18 cellular contexts compared by ENCODE assay signal in the genomic region with DNA sequence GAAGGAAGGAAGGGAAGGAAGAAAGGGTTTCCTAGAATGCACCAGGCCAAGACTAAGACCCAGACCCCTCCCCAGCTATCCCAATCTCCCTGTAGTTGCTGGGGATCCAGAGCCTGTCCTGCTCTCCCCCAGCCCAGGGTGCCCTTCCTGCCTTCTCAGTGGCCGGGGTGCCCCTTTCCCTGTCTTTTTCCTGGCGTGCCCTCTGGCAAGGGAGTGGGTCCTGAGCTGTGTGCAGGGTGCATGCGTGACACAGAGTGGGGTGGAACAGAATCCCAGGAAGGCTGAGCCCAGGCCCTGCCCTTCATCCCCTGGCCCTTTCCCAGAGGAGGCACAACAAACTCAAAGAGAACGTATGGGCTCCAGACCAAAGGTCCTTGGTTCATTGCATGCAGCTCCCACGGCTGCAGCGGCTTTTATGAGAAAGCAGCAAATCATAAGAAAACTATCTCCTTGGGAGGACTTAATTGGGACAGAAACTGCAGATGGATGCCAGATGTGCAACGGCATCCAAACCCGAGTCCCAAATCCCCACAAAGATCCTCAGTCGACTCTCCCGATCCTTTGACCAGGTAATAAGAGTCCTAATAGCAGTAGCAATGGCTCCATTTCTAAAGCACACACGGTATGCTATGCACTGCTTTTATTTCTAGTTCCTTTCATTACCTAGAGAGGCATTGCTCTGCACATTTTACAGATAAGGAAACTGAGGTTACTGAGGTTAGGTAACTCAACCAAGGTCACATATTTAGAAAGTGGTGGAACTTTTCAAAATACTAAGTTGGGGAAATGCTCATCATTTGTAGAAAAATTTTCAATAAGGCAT. TPM values are rescaled to one million over a fixed set of nuclear protein-coding genes. Genes with fewer than 3 reads are reported as not detected.
A peak's percentile ranks its signal among the peaks of the same experiment; 100 is the strongest.
DNase-seq lines count a peak whose midpoint lies in the region; ATAC-seq and TF ChIP-seq lines count a peak whose summit lies in the region.
"Had no signal": no experiment of that assay in that cellular context is flagged by ENCODE, and none has a peak within 500 bp of the region (broad histone marks: within the 10 kb centered on the region; RNA-seq: fewer than 3 reads in every experiment).

No MANE protein-coding gene starts in this region.

- no peak overlapping the region for H3K4me2 ChIP-seq in PC-9

- no peaks in the 10 kb centered on the region for H3K9me2 ChIP-seq in PC-9 (ENCODE audit: insufficient read depth)

- peak; percentile 53 for ATAC-seq in stimulated activated naive CD8-positive, alpha-beta T cell treated with anti-CD3 and anti-CD28 coated beads, Interleukin-15, amount 100 ng/mL, for 72 hours
- ATAC-seq in stimulated activated naive CD8-positive, alpha-beta T cell treated with anti-CD3 and anti-CD28 coated beads, Interleukin-15, Interleukin-2, amounts not matched to agents 100 U/mL and 50 U/mL, for 24 hours: no peak
- peak; percentile 28; the same call in 1 of the 3 replicates for ATAC-seq in SK-N-SH treated with all-trans-retinoic acid at 6 μM for 48 hours
- no peak for ATAC-seq in GM21717 (IDR thresholded peaks at IDR 0.05; ENCODE audit: unreplicated experiment)
- ATAC-seq in HG02759 (IDR thresholded peaks at IDR 0.05; ENCODE audit: unreplicated experiment): no peak
- ATAC-seq in HG03139 (IDR thresholded peaks at IDR 0.05; ENCODE audit: unreplicated experiment): no peak

- POLR2A ChIA-PET in PC-9 (lab: Charles Lee; ENCODE audit: unreplicated experiment): no interaction called here

- CTCF ChIA-PET in PC-9 (lab: Charles Lee): no interaction called here

- H3K27ac ChIP-seq in PC-9: no peak overlapping the region
- H3K27ac ChIP-seq: epithelial cell of prostate had no signal

- H3F3A ChIP-seq in PC-9 (ENCODE audit: insufficient read depth, low read depth): no peaks in the 10 kb centered on the region

- H3K27me3 ChIP-seq in PC-9 (ENCODE audit: insufficient read depth, low read depth): peaks cover 31% of the 10 kb centered on the region; the same call in 1 of the 2 replicates

- H3K9me3 Mint-ChIP-seq in stimulated activated naive CD8-positive, alpha-beta T cell treated with anti-CD3 and anti-CD28 coated beads, Interleukin-15, amount 100 ng/mL, for 72 hours: no peaks in the 10 kb centered on the region
- H3K9me3 Mint-ChIP-seq: activated T-cell treated with anti-CD3 and anti-CD28 coated beads, Interleukin-2, amount 50 U/mL, for 4 hours had no signal

- H4K20me1 ChIP-seq in PC-9 (ENCODE audit: insufficient read depth): no peaks in the 10 kb centered on the region

- peaks cover 7% of the 10 kb centered on the region for H3K27me3 Mint-ChIP-seq in stimulated activated naive CD8-positive, alpha-beta T cell treated with anti-CD3 and anti-CD28 coated beads, Interleukin-15, amount 100 ng/mL, for 72 hours

- peaks cover 70% of the 10 kb centered on the region for H3K4me1 Mint-ChIP-seq in stimulated activated naive CD8-positive, alpha-beta T cell treated with anti-CD3 and anti-CD28 coated beads, Interleukin-15, amount 100 ng/mL, for 72 hours

- no peaks in the 10 kb centered on the region for H3K79me2 ChIP-seq in PC-9 (ENCODE audit: low read depth)

- peak overlapping the region; percentile 52 to 85 for H3K27ac Mint-ChIP-seq in stimulated activated naive CD8-positive, alpha-beta T cell treated with anti-CD3 and anti-CD28 coated beads, Interleukin-15, amount 100 ng/mL, for 72 hours

- no peaks in the 10 kb centered on the region for H3K36me3 ChIP-seq in PC-9 (ENCODE audit: low read depth)

- TF ChIP-seq CTCF in fibroblast of the aortic adventitia (IDR thresholded peaks at IDR 0.05; ENCODE audit: insufficient read depth, low read length) (no peak), PC-9 (conservative IDR thresholded peaks at IDR 0.05) (no peak)

- peak overlapping the region; percentile 41 to 60 for H3K4me3 Mint-ChIP-seq in stimulated activated naive CD8-positive, alpha-beta T cell treated with anti-CD3 and anti-CD28 coated beads, Interleukin-15, amount 100 ng/mL, for 72 hours
- H3K4me3 Mint-ChIP-seq: activated T-cell treated with anti-CD3 and anti-CD28 coated beads, Interleukin-2, amount 50 U/mL, for 4 hours; CD14-positive monocyte had no signal

- no peaks in the 10 kb centered on the region for H3K4me1 ChIP-seq in PC-9 (replicated peaks; ENCODE audit: insufficient read depth)

- intact Hi-C loops in PC-9 (cut with micrococcal nuclease; ENCODE audit: unreplicated experiment): no loop called here

- H3K9me3 ChIP-seq in PC-9 (ENCODE audit: insufficient read depth, low read depth): no peaks in the 10 kb centered on the region

- H2AFZ ChIP-seq in PC-9: no peak overlapping the region

- BruUV-seq in PC-9 (replicated peaks; lab: Mats Ljungman, UMichigan): no TSS peak

- H3K4me3 ChIP-seq in fibroblast of the aortic adventitia (ENCODE audit: low read depth, low read length) (no peak overlapping the region), PC-9 (no peak overlapping the region)

- no peak for DNase-seq in stimulated activated naive CD8-positive, alpha-beta T cell treated with anti-CD3 and anti-CD28 coated beads, Interleukin-15, amount 100 ng/mL, for 72 hours
- no peak for DNase-seq in stimulated activated naive CD8-positive, alpha-beta T cell treated with anti-CD3 and anti-CD28 coated beads, Interleukin-15, Interleukin-2, amounts not matched to agents 100 U/mL and 50 U/mL, for 24 hours
- peak; percentile 54 for DNase-seq in fibroblast of the aortic adventitia (ENCODE audit: low read depth)
- no peak for DNase-seq in PC-9
- DNase-seq: activated T-cell treated with anti-CD3 and anti-CD28 coated beads, Interleukin-2, amount 50 U/mL, for 4 hours; mesendoderm; NCI-H1092; stimulated activated CD4-positive, alpha-beta T cell treated with anti-CD3 and anti-CD28 coated beads, Interleukin-15, amount 100 ng/mL, for 24 hours; T1000 had no signal

TF ChIP-seq in SK-N-SH treated with all-trans-retinoic acid at 6 μM for 48 hours, 23 proteins besides CTCF, POLR2A, EP300 and RAD21:
- TF ChIP-seq ESRRG (CRISPR knock-in tag; IDR thresholded peaks at IDR 0.05): no peak
- no peak for TF ChIP-seq CSDC2 (CRISPR knock-in tag; IDR thresholded peaks at IDR 0.05)
- no peak for TF ChIP-seq ZNF565 (CRISPR knock-in tag; conservative IDR thresholded peaks at IDR 0.05; ENCODE audit: low read depth)
- no peak for TF ChIP-seq ZFP3 (CRISPR knock-in tag; IDR thresholded peaks at IDR 0.05)
- no peak for TF ChIP-seq GLIS3 (CRISPR knock-in tag; IDR thresholded peaks at IDR 0.05)
- TF ChIP-seq BACH2 (CRISPR knock-in tag; IDR thresholded peaks at IDR 0.05; ENCODE audit: borderline replicate concordance): no peak
- TF ChIP-seq TCF4 (CRISPR knock-in tag; IDR thresholded peaks at IDR 0.05; ENCODE audit: borderline replicate concordance): no peak
- no peak for TF ChIP-seq ISL1 (CRISPR knock-in tag; IDR thresholded peaks at IDR 0.05)
- TF ChIP-seq, protein P1, sequence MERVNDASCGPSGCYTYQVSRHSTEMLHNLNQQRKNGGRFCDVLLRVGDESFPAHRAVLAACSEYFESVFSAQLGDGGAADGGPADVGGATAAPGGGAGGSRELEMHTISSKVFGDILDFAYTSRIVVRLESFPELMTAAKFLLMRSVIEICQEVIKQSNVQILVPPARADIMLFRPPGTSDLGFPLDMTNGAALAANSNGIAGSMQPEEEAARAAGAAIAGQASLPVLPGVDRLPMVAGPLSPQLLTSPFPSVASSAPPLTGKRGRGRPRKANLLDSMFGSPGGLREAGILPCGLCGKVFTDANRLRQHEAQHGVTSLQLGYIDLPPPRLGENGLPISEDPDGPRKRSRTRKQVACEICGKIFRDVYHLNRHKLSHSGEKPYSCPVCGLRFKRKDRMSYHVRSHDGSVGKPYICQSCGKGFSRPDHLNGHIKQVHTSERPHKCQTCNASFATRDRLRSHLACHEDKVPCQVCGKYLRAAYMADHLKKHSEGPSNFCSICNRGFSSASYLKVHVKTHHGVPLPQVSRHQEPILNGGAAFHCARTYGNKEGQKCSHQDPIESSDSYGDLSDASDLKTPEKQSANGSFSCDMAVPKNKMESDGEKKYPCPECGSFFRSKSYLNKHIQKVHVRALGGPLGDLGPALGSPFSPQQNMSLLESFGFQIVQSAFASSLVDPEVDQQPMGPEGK (CRISPR knock-in tag; IDR thresholded peaks at IDR 0.05; ENCODE audit: borderline replicate concordance): no peak
- TF ChIP-seq PPARA (CRISPR knock-in tag; IDR thresholded peaks at IDR 0.05; ENCODE audit: borderline replicate concordance): no peak
- TF ChIP-seq ZNF8 (CRISPR knock-in tag; IDR thresholded peaks at IDR 0.05): no peak
- TF ChIP-seq ZFP30 (CRISPR knock-in tag; IDR thresholded peaks at IDR 0.05): no peak
- no peak for TF ChIP-seq SNAI2 (CRISPR knock-in tag; IDR thresholded peaks at IDR 0.05)

RNA-seq across cellular contexts. Expression of gene ARID5A, which starts 12.7 kb away (rescaled TPM):
- 7.8 and 8.3 TPM in 2 replicates for total RNA-seq in fibroblast of the aortic adventitia (ENCODE audit: low replicate concordance)
- 5.1 and 6.0 TPM in 2 replicates for total RNA-seq in PC-9 (2021)

RNA-seq across cellular contexts. Expression of gene NEURL3, which starts 18.7 kb away (rescaled TPM):
- not detected in 2 replicates for total RNA-seq in fibroblast of the aortic adventitia (ENCODE audit: low replicate concordance)
- 0.48 and 0.63 TPM in 2 replicates for total RNA-seq in PC-9 (2021)
- total RNA-seq: bronchial epithelial cell, H4, NCI-H460 had no signal

Comparison
In these comparisons a context has a peak if more than half of its experiments do, and no peak if none do; other contexts are left out.
1. ATAC-seq: peak in stimulated activated naive CD8-positive, alpha-beta T cell treated with anti-CD3 and anti-CD28 coated beads, Interleukin-15, amount 100 ng/mL, for 72 hours (single experiment) and SK-N-SH treated with all-trans-retinoic acid at 6 μM for 48 hours (single experiment); none in stimulated activated naive CD8-positive, alpha-beta T cell treated with anti-CD3 and anti-CD28 coated beads, Interleukin-15, Interleukin-2, amounts not matched to agents 100 U/mL and 50 U/mL, for 24 hours (single experiment), GM21717 (single experiment), HG02759 (single experiment) and HG03139 (single experiment).